ENCODE assay signal across 13 cellular contexts in the genomic region with DNA sequence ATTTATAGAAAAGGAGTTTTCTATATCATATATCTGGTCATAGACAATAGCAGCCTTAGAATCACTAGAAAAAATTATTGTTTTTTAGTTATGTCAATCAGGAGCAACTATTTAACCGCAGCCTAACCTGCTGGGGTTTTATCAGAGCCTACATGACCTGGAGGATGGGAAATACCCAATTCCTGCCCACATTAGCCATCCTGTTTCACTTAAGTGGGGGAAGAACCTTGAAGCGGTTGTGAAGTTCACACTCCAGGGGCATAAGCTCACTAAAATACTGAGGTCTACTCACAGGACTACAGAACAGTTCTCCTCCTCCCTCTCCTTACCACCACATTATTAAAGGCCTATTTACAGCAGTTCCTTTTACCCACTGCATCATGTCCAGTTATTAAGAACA. TPM values are rescaled to one million over a fixed set of nuclear protein-coding genes. Genes with fewer than 3 reads are reported as not detected.
DNase-seq lines count a peak whose midpoint lies in the region; ATAC-seq and TF ChIP-seq lines count a peak whose summit lies in the region.
"Had no signal": no experiment of that assay in that cellular context is flagged by ENCODE, and none has a peak within 500 bp of the region (broad histone marks: within the 10 kb centered on the region; RNA-seq: fewer than 3 reads in every experiment).

No MANE protein-coding gene starts in this region.

- H3K9me3 ChIP-seq in colonic mucosa, result no peaks in the 10 kb centered on the region
- H3K9me3 ChIP-seq: esophagus squamous epithelium, ovary had no signal

- TF ChIP-seq POLR2A in GM18505 (IDR thresholded peaks at IDR 0.05; ENCODE audit: borderline replicate concordance, extremely low read depth, insufficient read depth, insufficient read length), result no peak

- TF ChIP-seq CTCF in colonic mucosa (IDR thresholded peaks at IDR 0.05), result no peak

- ATAC-seq in GM18505 (IDR thresholded peaks at IDR 0.05; ENCODE audit: unreplicated experiment) (peak; percentile 88), GM19452 (IDR thresholded peaks at IDR 0.05; ENCODE audit: unreplicated experiment) (peak; percentile 86), HG02885 (IDR thresholded peaks at IDR 0.05; ENCODE audit: poor library complexity, unreplicated experiment) (peak; percentile 85), esophagus mucosa (no peak)

- H3K4me3 ChIP-seq in Jurkat, Clone E6-1 (ENCODE audit: low read length), result no peak overlapping the region
- H3K4me3 ChIP-seq in colonic mucosa, result no peak overlapping the region
- H3K4me3 ChIP-seq: esophagus squamous epithelium, ovary had no signal

- H3K4me1 ChIP-seq in colonic mucosa, result no peaks in the 10 kb centered on the region

- no peaks in the 10 kb centered on the region for H3K36me3 ChIP-seq in colonic mucosa
- H3K36me3 ChIP-seq: ovary had no signal

- no peak overlapping the region for H3K9ac ChIP-seq in colonic mucosa (ENCODE audit: low read depth in 2 of 2, low read length in 2 of 2)

- DNase-seq in Jurkat, Clone E6-1 (ENCODE audit: low read depth, low spot score), result peak; percentile 8
- DNase-seq in activated effector memory CD4-positive, alpha-beta T cell treated with Interleukin-2 at 50 U/mL for 16 hours, result no peak
- no peak for DNase-seq in colonic mucosa
- DNase-seq in anterior cingulate cortex (lab: John Stamatoyannopoulos, UW), result no peak
- DNase-seq: activated CD8-positive, alpha-beta memory T cell treated with anti-CD3 and anti-CD28 coated beads for 24 hours; C1 segment of cervical spinal cord; esophagus squamous epithelium; ovary; stimulated activated CD4-positive, alpha-beta T cell treated with anti-CD3 and anti-CD28 coated beads, Interleukin-4, amount 100 ng/mL, for 4 hours had no signal

- H3K27me3 ChIP-seq in colonic mucosa, result no peaks in the 10 kb centered on the region
- H3K27me3 ChIP-seq: esophagus squamous epithelium, ovary had no signal

- H3K27ac ChIP-seq in colonic mucosa, result no peak overlapping the region
- H3K27ac ChIP-seq: esophagus squamous epithelium, ovary had no signal

- intact Hi-C loops in colonic mucosa (cut with DNase I), result no loop called here

RNA-seq across cellular contexts. Expression of a gene that starts 16.5 kb away (rescaled TPM):
- 1.5 TPM for polyA plus RNA-seq in Jurkat, Clone E6-1 (2012; ENCODE audit: insufficient read depth, insufficient read length)
- total RNA-seq in colonic mucosa (10 to 100 TPM; 16.7 to 17.1 TPM), esophagus mucosa (30.7 TPM)
